Comparison of ENCODE assay signal across 23 cellular contexts in the genomic region with DNA sequence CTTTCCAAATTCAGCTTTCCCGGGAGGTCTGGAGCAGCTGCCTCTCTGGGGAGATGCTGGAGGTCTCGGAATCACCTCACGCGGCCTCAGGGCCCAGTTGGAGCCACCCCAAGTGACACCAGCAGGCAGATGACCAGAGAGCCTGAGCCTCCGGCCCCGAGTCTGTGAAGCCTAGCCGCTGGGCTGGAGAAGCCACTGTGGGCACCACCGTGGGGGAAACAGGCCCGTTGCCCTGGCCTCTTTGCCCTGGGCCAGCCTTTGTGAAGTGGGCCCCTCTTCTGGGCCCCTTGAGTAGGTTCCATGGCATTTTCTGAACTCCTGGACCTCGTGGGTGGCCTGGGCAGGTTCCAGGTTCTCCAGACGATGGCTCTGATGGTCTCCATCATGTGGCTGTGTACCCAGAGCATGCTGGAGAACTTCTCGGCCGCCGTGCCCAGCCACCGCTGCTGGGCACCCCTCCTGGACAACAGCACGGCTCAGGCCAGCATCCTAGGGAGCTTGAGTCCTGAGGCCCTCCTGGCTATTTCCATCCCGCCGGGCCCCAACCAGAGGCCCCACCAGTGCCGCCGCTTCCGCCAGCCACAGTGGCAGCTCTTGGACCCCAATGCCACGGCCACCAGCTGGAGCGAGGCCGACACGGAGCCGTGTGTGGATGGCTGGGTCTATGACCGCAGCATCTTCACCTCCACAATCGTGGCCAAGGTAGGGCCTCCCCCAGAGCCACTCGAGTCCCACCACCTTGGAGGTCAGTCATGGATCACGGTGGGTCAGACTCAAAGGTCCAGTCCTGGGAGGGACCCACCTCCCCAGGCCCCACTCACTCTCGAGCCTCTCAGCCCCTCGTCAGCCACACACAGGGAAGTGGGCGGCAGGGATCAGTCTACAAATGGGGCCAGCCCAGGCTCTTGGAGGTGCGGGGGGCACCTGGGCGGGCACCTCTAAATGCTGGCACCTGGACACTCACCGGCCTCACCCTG. TPM values are rescaled to one million over a fixed set of nuclear protein-coding genes. Genes with fewer than 3 reads are reported as not detected.
"Had no signal": no experiment of that assay in that cellular context is flagged by ENCODE, and none has a peak within 500 bp of the region (broad histone marks: within the 10 kb centered on the region; RNA-seq: fewer than 3 reads in every experiment).

No MANE protein-coding gene starts in this region.

- H3K36me3 Mint-ChIP-seq: activated CD8-positive, alpha-beta memory T cell treated with anti-CD3 and anti-CD28 coated beads, Interleukin-2, amount 10 ng/mL, durations not matched to agents 7 days and 5 days had no signal

- H3K4me3 Mint-ChIP-seq: activated CD4-positive, alpha-beta memory T cell treated with anti-CD3 and anti-CD28 coated beads, Interleukin-2, amount 10 ng/mL, durations not matched to agents 7 days and 5 days; activated CD8-positive, alpha-beta memory T cell treated with anti-CD3 and anti-CD28 coated beads, Interleukin-2, amount 10 ng/mL, durations not matched to agents 7 days and 5 days; activated naive CD8-positive, alpha-beta T cell treated with anti-CD3 and anti-CD28 coated beads, Interleukin-2, amount 50 U/mL, for 24 hours; natural killer cell treated with Interleukin-12 subunit alpha and Interleukin-12 subunit beta and Interleukin-15 and Interleukin-18, amount 100 ng/mL, for 72 hours; WTC11 had no signal

- H3K4me1 Mint-ChIP-seq: activated CD4-positive, alpha-beta memory T cell treated with anti-CD3 and anti-CD28 coated beads, Interleukin-2, amount 10 ng/mL, durations not matched to agents 7 days and 5 days; activated CD8-positive, alpha-beta memory T cell treated with anti-CD3 and anti-CD28 coated beads, Interleukin-2, amount 10 ng/mL, durations not matched to agents 7 days and 5 days; activated naive CD8-positive, alpha-beta T cell treated with anti-CD3 and anti-CD28 coated beads, Interleukin-2, amount 50 U/mL, for 24 hours; WTC11 had no signal

- H3K4me3 ChIP-seq: breast epithelium, gastrocnemius medialis, heart left ventricle had no signal

- H3K4me1 ChIP-seq: breast epithelium, gastrocnemius medialis, heart left ventricle had no signal

- H3K27ac Mint-ChIP-seq: activated CD4-positive, alpha-beta memory T cell treated with anti-CD3 and anti-CD28 coated beads, Interleukin-2, amount 10 ng/mL, durations not matched to agents 7 days and 5 days; activated CD8-positive, alpha-beta memory T cell treated with anti-CD3 and anti-CD28 coated beads, Interleukin-2, amount 10 ng/mL, durations not matched to agents 7 days and 5 days; activated naive CD8-positive, alpha-beta T cell treated with anti-CD3 and anti-CD28 coated beads, Interleukin-2, amount 50 U/mL, for 24 hours; natural killer cell treated with Interleukin-12 subunit alpha and Interleukin-12 subunit beta and Interleukin-15 and Interleukin-18, amount 100 ng/mL, for 72 hours; WTC11 had no signal

- H3K27ac ChIP-seq: breast epithelium, gastrocnemius medialis, heart left ventricle had no signal

- DNase-seq: activated CD4-positive, alpha-beta memory T cell treated with anti-CD3 and anti-CD28 coated beads, Interleukin-2, amount 10 ng/mL, durations not matched to agents 7 days and 5 days; activated CD4-positive, alpha-beta T cell treated with anti-CD3 and anti-CD28 coated beads for 4 hours; activated CD8-positive, alpha-beta memory T cell treated with anti-CD3 and anti-CD28 coated beads, Interleukin-2, amount 10 ng/mL, durations not matched to agents 7 days and 5 days; activated naive CD4-positive, alpha-beta T cell treated with Interleukin-2 at 50 U/mL for 16 hours; activated naive CD8-positive, alpha-beta T cell treated with anti-CD3 and anti-CD28 coated beads, Interleukin-2, amount 50 U/mL, for 24 hours; cerebellar nuclear complex; effector CD4-positive, alpha-beta T cell; gastrocnemius medialis; kidney glomerular epithelial cell; stimulated activated CD4-positive, alpha-beta T cell treated with anti-CD3 and anti-CD28 coated beads, Interleukin-2, amount 100 ng/mL, for 48 hours; SW 1271 had no signal

- ATAC-seq: activated CD8-positive, alpha-beta memory T cell treated with anti-CD3 and anti-CD28 coated beads, Interleukin-2, amount 10 ng/mL, durations not matched to agents 7 days and 5 days; gastrocnemius medialis; heart left ventricle; WTC11 had no signal

- H3K27me3 ChIP-seq: breast epithelium, gastrocnemius medialis had no signal

- H3K36me3 ChIP-seq: breast epithelium, gastrocnemius medialis, heart left ventricle had no signal

RNA-seq across cellular contexts. Expression of a gene that starts 0.5 kb away (rescaled TPM):
- total RNA-seq: activated CD4-positive, alpha-beta memory T cell treated with anti-CD3 and anti-CD28 coated beads, Interleukin-2, amount 10 ng/mL, durations not matched to agents 7 days and 5 days; activated CD8-positive, alpha-beta memory T cell treated with anti-CD3 and anti-CD28 coated beads, Interleukin-2, amount 10 ng/mL, durations not matched to agents 7 days and 5 days; astrocyte; breast epithelium; gastrocnemius medialis; heart left ventricle; lower leg skin; natural killer cell treated with Interleukin-12 subunit alpha and Interleukin-12 subunit beta and Interleukin-15 and Interleukin-18, amount 100 ng/mL, for 72 hours; renal cortical epithelial cell; skeletal muscle tissue; T-helper 2 cell treated with Interferon-gamma antibody and Interleukin-4, amounts not matched to agents 100 ng/mL and 5 ng/mL, for 36 hours; ureter; WTC11 had no signal
- polyA plus RNA-seq: esophagus, heart left ventricle, thymus had no signal

RNA-seq across cellular contexts. Expression of a gene that starts 35.8 kb away (rescaled TPM):
- total RNA-seq: activated CD4-positive, alpha-beta memory T cell treated with anti-CD3 and anti-CD28 coated beads, Interleukin-2, amount 10 ng/mL, durations not matched to agents 7 days and 5 days; activated CD8-positive, alpha-beta memory T cell treated with anti-CD3 and anti-CD28 coated beads, Interleukin-2, amount 10 ng/mL, durations not matched to agents 7 days and 5 days; astrocyte; breast epithelium; gastrocnemius medialis; heart left ventricle; natural killer cell treated with Interleukin-12 subunit alpha and Interleukin-12 subunit beta and Interleukin-15 and Interleukin-18, amount 100 ng/mL, for 72 hours; renal cortical epithelial cell; skeletal muscle tissue; T-helper 2 cell treated with Interferon-gamma antibody and Interleukin-4, amounts not matched to agents 100 ng/mL and 5 ng/mL, for 36 hours; WTC11 had no signal
- polyA plus RNA-seq: esophagus, heart left ventricle had no signal
